ENCODE assay signal across 8 cellular contexts in the genomic region with DNA sequence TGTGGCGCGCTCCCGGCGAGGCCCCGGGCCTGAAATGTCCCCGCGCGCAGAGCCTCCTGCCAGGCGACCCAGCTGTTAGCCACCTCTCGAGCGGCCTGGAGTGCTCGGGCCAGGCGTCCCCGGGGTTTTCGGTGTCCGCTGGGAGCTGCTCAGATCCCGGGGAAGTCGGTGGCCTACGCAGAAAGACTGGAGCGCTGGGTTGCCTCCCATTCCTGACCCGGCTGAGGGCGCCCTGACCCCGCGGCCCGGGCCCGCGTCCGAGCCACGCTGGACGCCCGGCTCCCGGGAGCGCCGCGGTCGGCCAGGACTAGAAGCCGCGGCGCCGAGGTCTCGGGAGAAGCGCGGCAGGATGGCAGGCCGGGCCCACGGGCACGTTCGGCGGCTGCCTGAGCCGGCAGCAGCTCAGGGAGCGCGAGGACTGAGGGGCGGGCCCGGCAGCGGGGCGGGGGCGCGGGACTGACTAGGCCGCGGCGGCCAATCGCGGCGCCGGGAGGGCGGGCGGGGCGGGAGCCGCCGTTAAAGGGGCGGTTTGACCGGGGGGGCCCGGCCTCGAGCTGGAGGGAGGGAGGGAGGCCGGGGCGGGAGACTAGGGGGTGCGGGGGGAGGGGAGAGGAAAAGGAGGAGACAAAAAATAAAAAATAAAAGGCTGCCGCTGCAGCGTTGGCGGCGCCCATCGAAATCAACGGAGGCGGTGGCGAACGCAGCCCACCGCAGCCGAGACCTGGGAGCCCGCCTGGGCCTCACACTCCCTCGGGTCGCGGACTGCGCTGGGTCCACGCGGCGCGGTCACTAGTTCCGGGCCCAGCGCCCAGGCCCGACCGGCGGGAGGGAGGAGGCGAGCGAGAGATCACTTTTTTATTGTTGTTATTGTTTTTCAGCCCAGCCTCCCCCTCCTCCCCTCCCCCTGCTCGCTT. TPM values are rescaled to one million over a fixed set of nuclear protein-coding genes. Genes with fewer than 3 reads are reported as not detected.
A peak's percentile ranks its signal among the peaks of the same experiment; 100 is the strongest.
DNase-seq lines count a peak whose midpoint lies in the region; ATAC-seq and TF ChIP-seq lines count a peak whose summit lies in the region.

No MANE protein-coding gene starts in this region.

- peak overlapping the region; percentile 48 for H3K4me3 ChIP-seq in WI38 (ENCODE audit: low read depth, low read length)
- H3K4me3 ChIP-seq in liver (ENCODE audit: low read depth in 1 of 3, low read length in 3 of 3): peak overlapping the region in 2 of 3 donors; percentile 38 to 63

- intact Hi-C loops in CD14-positive monocyte (cut with micrococcal nuclease): no loop called here

- H3K36me3 ChIP-seq in liver (ENCODE audit: control insufficient read depth in 4 of 4, insufficient read depth in 3 of 4, low read depth in 1 of 4, low read length in 3 of 4): no peaks in the 10 kb centered on the region

- DNase-seq in CD14-positive monocyte (ENCODE audit: low spot score): no peak
- DNase-seq in NCI-H1105 treated with DMSO at 0.1 percent for 48 hours (lab: John Stamatoyannopoulos, UW): peak; percentile 61
- peak; percentile 75 for DNase-seq in stimulated activated CD8-positive, alpha-beta memory T cell treated with anti-CD3 and anti-CD28 coated beads, Interleukin-4, amount 100 ng/mL, for 48 hours

- peaks cover 0 to 18% (median 4%) of the 10 kb centered on the region in 4 donors for H3K9me3 ChIP-seq in liver (ENCODE audit: control insufficient read depth in 4 of 4, low read length in 3 of 4)

- peak in 1 of 2 donors; percentile 12 for TF ChIP-seq RAD21 in liver (IDR thresholded peaks at IDR 0.05)

- peaks cover 0 to 52% (median 31%) of the 10 kb centered on the region in 7 donors for H3K9me3 Mint-ChIP-seq in CD14-positive monocyte

- H3K4me1 ChIP-seq in liver (ENCODE audit: control insufficient read depth in 4 of 4, insufficient read depth in 4 of 4, low read length in 3 of 4): peaks cover 16 to 38% (median 24%) of the 10 kb centered on the region in 4 donors

- ATAC-seq in GM21423 (IDR thresholded peaks at IDR 0.05; ENCODE audit: unreplicated experiment) (peak; percentile 47), GM18861 (IDR thresholded peaks at IDR 0.05; ENCODE audit: unreplicated experiment) (no peak)

- WGBS in liver: 2% methylated on average over 104 of the region's 104 CpGs

- TF ChIP-seq CTCF in CD14-positive monocyte (IDR thresholded peaks at IDR 0.05) (no peak), WI38 (IDR thresholded peaks at IDR 0.05; ENCODE audit: low read depth, low read length) (no peak), liver (IDR thresholded peaks at IDR 0.05; ENCODE audit: low read depth, low read length, missing input control) (no peak)

- H3K27ac ChIP-seq in cingulate gyrus (ENCODE audit: low read depth, low read length) (peak overlapping the region; percentile 83), liver (ENCODE audit: low read depth in 1 of 2, low read length in 2 of 2) (no peak overlapping the region)

- no peak overlapping the region for H3K9ac ChIP-seq in liver (ENCODE audit: low read depth in 1 of 2, low read length in 2 of 2)

- H3K27me3 Mint-ChIP-seq in CD14-positive monocyte (ENCODE audit: low read depth in 3 of 3): peaks cover 74 to 95% (median 80%) of the 10 kb centered on the region in 3 donors

- no peak overlapping the region for H3K27ac Mint-ChIP-seq in CD14-positive monocyte

- H3K27me3 ChIP-seq in liver (ENCODE audit: control insufficient read depth in 4 of 4, insufficient read depth in 4 of 4, low read length in 3 of 4): peaks cover 24 to 55% (median 37%) of the 10 kb centered on the region in 4 donors

- peaks cover 39% of the 10 kb centered on the region for H3K4me1 Mint-ChIP-seq in CD14-positive monocyte

- H3K4me3 Mint-ChIP-seq in CD14-positive monocyte: peak overlapping the region; percentile 62 to 82

- H3K36me3 Mint-ChIP-seq in CD14-positive monocyte: peaks cover 9 to 15% of the 10 kb centered on the region in 2 donors

TF ChIP-seq in liver, 16 proteins besides CTCF, POLR2A, EP300 and RAD21:
- TF ChIP-seq YY1 (IDR thresholded peaks at IDR 0.05) (no peak), FOXA1 (IDR thresholded peaks at IDR 0.05) (no peak), NR2F2 (IDR thresholded peaks at IDR 0.05) (no peak), HNF4G (IDR thresholded peaks at IDR 0.05) (no peak), EGR1 (IDR thresholded peaks at IDR 0.05; ENCODE audit: low read depth in 2 of 2) (no peak), RXRA (IDR thresholded peaks at IDR 0.05) (no peak), GABPA (IDR thresholded peaks at IDR 0.05 in 1 of 2, conservative IDR thresholded peaks at IDR 0.05 in 1 of 2) (no peak), REST (IDR thresholded peaks at IDR 0.05) (no peak), ATF3 (IDR thresholded peaks at IDR 0.05) (no peak), FOXA2 (IDR thresholded peaks at IDR 0.05) (no peak), JUND (IDR thresholded peaks at IDR 0.05) (no peak), TAF1 (conservative IDR thresholded peaks at IDR 0.05) (no peak)
- TF ChIP-seq, protein P1, sequence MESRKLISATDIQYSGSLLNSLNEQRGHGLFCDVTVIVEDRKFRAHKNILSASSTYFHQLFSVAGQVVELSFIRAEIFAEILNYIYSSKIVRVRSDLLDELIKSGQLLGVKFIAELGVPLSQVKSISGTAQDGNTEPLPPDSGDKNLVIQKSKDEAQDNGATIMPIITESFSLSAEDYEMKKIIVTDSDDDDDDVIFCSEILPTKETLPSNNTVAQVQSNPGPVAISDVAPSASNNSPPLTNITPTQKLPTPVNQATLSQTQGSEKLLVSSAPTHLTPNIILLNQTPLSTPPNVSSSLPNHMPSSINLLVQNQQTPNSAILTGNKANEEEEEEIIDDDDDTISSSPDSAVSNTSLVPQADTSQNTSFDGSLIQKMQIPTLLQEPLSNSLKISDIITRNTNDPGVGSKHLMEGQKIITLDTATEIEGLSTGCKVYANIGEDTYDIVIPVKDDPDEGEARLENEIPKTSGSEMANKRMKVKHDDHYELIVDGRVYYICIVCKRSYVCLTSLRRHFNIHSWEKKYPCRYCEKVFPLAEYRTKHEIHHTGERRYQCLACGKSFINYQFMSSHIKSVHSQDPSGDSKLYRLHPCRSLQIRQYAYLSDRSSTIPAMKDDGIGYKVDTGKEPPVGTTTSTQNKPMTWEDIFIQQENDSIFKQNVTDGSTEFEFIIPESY (IDR thresholded peaks at IDR 0.05): no peak

RNA-seq across cellular contexts. Expression of gene ZIC2, which starts 1.1 kb away (rescaled TPM):
- polyA plus RNA-seq in CD14-positive monocyte: not detected
- total RNA-seq in liver: not detected
- polyA plus RNA-seq in liver: not detected

RNA-seq across cellular contexts. Expression of gene ZIC5, which starts 8.9 kb away (rescaled TPM):
- polyA plus RNA-seq in CD14-positive monocyte (not detected), liver (not detected)
- total RNA-seq in liver: not detected
